ENCODE assay signal across 19 cellular contexts in genomic region chr13:82749551-82749950, GRCh38.
"Had no signal": no experiment of that assay in that cellular context is flagged by ENCODE, and none has a peak within 500 bp of the region (broad histone marks: within the 10 kb centered on the region; RNA-seq: fewer than 3 reads in every experiment).

No MANE protein-coding gene starts in this region.

- H3K4me3 ChIP-seq: esophagus muscularis mucosa, left ventricle myocardium inferior, lower lobe of right lung, ovary, right atrium auricular region, sigmoid colon, skin epidermis had no signal

- H3K36me3 ChIP-seq: esophagus muscularis mucosa, left ventricle myocardium inferior, lower lobe of right lung, ovary, right atrium auricular region, sigmoid colon had no signal

- H3K9me3 ChIP-seq: esophagus muscularis mucosa, left ventricle myocardium inferior, lower lobe of right lung, ovary, right atrium auricular region, sigmoid colon had no signal

- H3K27me3 ChIP-seq: esophagus muscularis mucosa, foreskin keratinocyte, ovary, right atrium auricular region, sigmoid colon had no signal

- H3K27ac ChIP-seq: epithelial cell of prostate, esophagus muscularis mucosa, foreskin keratinocyte, left ventricle myocardium inferior, lower lobe of right lung, ovary, right atrium auricular region, sigmoid colon, skin epidermis had no signal

- H3K4me1 ChIP-seq: foreskin keratinocyte, lower lobe of right lung, right atrium auricular region had no signal

- ATAC-seq: effector memory CD8-positive, alpha-beta T cell; foreskin keratinocyte; left cardiac atrium; lower lobe of right lung; natural killer cell; stimulated activated naive B cell treated with anti-CD40 and anti-IgM and Interleukin-4, amounts not matched to agents 10 μg/mL and 1 μg/mL and 100 μg/mL, for 72 hours had no signal

- DNase-seq: effector memory CD8-positive, alpha-beta T cell; foreskin keratinocyte; immature natural killer cell; kidney; left cardiac atrium; left ventricle myocardium inferior; lower lobe of right lung; natural killer cell; nucleus accumbens; ovary; sigmoid colon; stimulated activated CD4-positive, alpha-beta T cell treated with anti-CD3 and anti-CD28 coated beads, Interleukin-2, amount 100 ng/mL, for 24 hours; stimulated activated CD4-positive, alpha-beta T cell treated with anti-CD3 and anti-CD28 coated beads, Interleukin-4, amount 100 ng/mL, for 4 hours; stimulated activated naive B cell treated with anti-CD40 and anti-IgM and Interleukin-4, amounts not matched to agents 10 μg/mL and 1 μg/mL and 100 μg/mL, for 72 hours; trophoblast cell had no signal
